Comparison of ENCODE assay signal across 1 cellular context in the genomic region with DNA sequence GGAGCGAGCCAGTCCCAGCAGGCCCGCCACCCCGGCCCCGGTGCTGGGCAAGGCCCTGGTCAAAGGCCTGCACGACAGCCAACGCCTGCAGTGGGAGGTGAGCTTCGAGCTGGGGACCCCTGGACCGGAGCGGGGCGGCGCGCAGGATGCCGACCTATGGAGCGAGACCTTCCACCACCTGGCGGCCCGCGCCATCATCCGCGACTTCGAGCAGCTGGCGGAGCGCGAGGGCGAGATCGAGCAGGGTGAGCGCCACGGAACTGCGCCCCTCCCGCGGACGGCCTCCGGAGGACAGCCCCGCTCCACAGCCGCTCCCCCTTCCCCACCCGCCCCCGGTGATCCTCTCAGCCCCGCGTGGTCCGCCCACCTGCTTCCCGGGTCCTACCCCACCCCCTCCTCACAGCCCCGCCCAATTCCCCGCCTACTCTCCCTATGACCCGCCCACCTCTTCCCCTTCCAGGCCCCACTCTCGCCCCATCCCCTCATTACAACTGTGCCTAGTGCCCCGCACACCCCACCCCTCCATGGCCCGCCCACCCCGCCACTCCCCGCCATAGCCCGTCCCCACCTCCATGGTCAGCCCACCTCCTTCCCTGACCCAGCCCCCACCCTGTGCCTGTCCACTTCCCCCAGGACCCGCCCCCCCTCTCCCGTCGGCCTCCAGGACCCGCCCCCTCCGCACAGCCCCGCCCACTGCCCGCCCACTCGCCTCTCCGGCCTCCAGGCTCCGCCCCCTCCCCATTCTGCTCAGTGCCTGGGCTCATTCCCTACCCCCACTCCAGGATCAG.
TF ChIP-seq lines count a peak whose summit lies in the region.

No MANE protein-coding gene starts in this region.

TF ChIP-seq in WTC11, 78 proteins besides CTCF, POLR2A, EP300 and RAD21 (continued from another document and continues in another):
- no peak for TF ChIP-seq PRDM15 (CRISPR knock-in tag; IDR thresholded peaks at IDR 0.05)
- TF ChIP-seq ETV6 (CRISPR knock-in tag; IDR thresholded peaks at IDR 0.05) = 0 out of 2 replicates have a peak, but pooled peaks have one; percentile 32
- no peak for TF ChIP-seq AFF4 (CRISPR knock-in tag; IDR thresholded peaks at IDR 0.05; ENCODE audit: borderline replicate concordance)
- TF ChIP-seq, protein P1, sequence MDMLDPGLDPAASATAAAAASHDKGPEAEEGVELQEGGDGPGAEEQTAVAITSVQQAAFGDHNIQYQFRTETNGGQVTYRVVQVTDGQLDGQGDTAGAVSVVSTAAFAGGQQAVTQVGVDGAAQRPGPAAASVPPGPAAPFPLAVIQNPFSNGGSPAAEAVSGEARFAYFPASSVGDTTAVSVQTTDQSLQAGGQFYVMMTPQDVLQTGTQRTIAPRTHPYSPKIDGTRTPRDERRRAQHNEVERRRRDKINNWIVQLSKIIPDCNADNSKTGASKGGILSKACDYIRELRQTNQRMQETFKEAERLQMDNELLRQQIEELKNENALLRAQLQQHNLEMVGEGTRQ (CRISPR knock-in tag; IDR thresholded peaks at IDR 0.05) = no peak
- peak; percentile 81 for TF ChIP-seq SP1 (CRISPR knock-in tag; conservative IDR thresholded peaks at IDR 0.05)
- no peak for TF ChIP-seq ZNF532 (CRISPR knock-in tag; IDR thresholded peaks at IDR 0.05; ENCODE audit: borderline replicate concordance)
- TF ChIP-seq, protein P2, sequence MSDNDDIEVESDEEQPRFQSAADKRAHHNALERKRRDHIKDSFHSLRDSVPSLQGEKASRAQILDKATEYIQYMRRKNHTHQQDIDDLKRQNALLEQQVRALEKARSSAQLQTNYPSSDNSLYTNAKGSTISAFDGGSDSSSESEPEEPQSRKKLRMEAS (CRISPR knock-in tag; IDR thresholded peaks at IDR 0.05) = peak; percentile 94
- TF ChIP-seq, protein P3, sequence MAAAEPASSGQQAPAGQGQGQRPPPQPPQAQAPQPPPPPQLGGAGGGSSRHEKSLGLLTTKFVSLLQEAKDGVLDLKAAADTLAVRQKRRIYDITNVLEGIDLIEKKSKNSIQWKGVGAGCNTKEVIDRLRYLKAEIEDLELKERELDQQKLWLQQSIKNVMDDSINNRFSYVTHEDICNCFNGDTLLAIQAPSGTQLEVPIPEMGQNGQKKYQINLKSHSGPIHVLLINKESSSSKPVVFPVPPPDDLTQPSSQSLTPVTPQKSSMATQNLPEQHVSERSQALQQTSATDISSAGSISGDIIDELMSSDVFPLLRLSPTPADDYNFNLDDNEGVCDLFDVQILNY (CRISPR knock-in tag; IDR thresholded peaks at IDR 0.05) = no peak
- no peak; the same call in 1 of the 2 replicates for TF ChIP-seq RELA (CRISPR knock-in tag; IDR thresholded peaks at IDR 0.05; ENCODE audit: borderline replicate concordance)
- TF ChIP-seq ELF4 (CRISPR knock-in tag; IDR thresholded peaks at IDR 0.05; ENCODE audit: low read depth) = no peak
- TF ChIP-seq ATF3 (CRISPR knock-in tag; conservative IDR thresholded peaks at IDR 0.05) = no peak
- TF ChIP-seq, protein P4, sequence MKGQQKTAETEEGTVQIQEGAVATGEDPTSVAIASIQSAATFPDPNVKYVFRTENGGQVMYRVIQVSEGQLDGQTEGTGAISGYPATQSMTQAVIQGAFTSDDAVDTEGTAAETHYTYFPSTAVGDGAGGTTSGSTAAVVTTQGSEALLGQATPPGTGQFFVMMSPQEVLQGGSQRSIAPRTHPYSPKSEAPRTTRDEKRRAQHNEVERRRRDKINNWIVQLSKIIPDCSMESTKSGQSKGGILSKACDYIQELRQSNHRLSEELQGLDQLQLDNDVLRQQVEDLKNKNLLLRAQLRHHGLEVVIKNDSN (CRISPR knock-in tag; IDR thresholded peaks at IDR 0.05) = peak; percentile 32; the same call in 1 of the 2 replicates
- peak; percentile 76; the same call in 1 of the 2 replicates for TF ChIP-seq FOXP1 (CRISPR knock-in tag; IDR thresholded peaks at IDR 0.05; ENCODE audit: borderline replicate concordance)
- TF ChIP-seq EMX1 (CRISPR knock-in tag; IDR thresholded peaks at IDR 0.05) = no peak
- TF ChIP-seq ZNF425 (CRISPR knock-in tag; conservative IDR thresholded peaks at IDR 0.05) = no peak
- TF ChIP-seq FOXK1 (CRISPR knock-in tag; IDR thresholded peaks at IDR 0.05) = no peak
- no peak for TF ChIP-seq MXD4 (CRISPR knock-in tag; IDR thresholded peaks at IDR 0.05; ENCODE audit: borderline replicate concordance)
- no peak for TF ChIP-seq ZNF121 (CRISPR knock-in tag; IDR thresholded peaks at IDR 0.05)
- no peak for TF ChIP-seq PREB (CRISPR knock-in tag; IDR thresholded peaks at IDR 0.05; ENCODE audit: borderline replicate concordance)
- TF ChIP-seq ESRRA (CRISPR knock-in tag; IDR thresholded peaks at IDR 0.05; ENCODE audit: borderline replicate concordance) = no peak; the same call in 1 of the 2 replicates
- 0 out of 2 replicates have a peak, but pooled peaks have one; percentile 35 for TF ChIP-seq ZNF232 (CRISPR knock-in tag; IDR thresholded peaks at IDR 0.05)
- no peak for TF ChIP-seq ZNF263 (CRISPR knock-in tag; IDR thresholded peaks at IDR 0.05; ENCODE audit: low read depth)
- TF ChIP-seq NFE2L1 (CRISPR knock-in tag; IDR thresholded peaks at IDR 0.05) = peak; percentile 63; the same call in 1 of the 2 replicates
- TF ChIP-seq ZNF423 (CRISPR knock-in tag; IDR thresholded peaks at IDR 0.05) = no peak
- peak; percentile 24; the same call in 1 of the 2 replicates for TF ChIP-seq NR2C2 (CRISPR knock-in tag; IDR thresholded peaks at IDR 0.05)
- TF ChIP-seq TEAD1 (CRISPR knock-in tag; IDR thresholded peaks at IDR 0.05) = peak; percentile 56; the same call in 1 of the 2 replicates
- no peak for TF ChIP-seq ZNF512 (CRISPR knock-in tag; IDR thresholded peaks at IDR 0.05; ENCODE audit: borderline replicate concordance)
- TF ChIP-seq, protein P5, sequence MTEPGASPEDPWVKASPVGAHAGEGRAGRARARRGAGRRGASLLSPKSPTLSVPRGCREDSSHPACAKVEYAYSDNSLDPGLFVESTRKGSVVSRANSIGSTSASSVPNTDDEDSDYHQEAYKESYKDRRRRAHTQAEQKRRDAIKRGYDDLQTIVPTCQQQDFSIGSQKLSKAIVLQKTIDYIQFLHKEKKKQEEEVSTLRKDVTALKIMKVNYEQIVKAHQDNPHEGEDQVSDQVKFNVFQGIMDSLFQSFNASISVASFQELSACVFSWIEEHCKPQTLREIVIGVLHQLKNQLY (CRISPR knock-in tag; IDR thresholded peaks at IDR 0.05) = no peak
